ENCODE assay signal across 11 cellular contexts in the genomic region with DNA sequence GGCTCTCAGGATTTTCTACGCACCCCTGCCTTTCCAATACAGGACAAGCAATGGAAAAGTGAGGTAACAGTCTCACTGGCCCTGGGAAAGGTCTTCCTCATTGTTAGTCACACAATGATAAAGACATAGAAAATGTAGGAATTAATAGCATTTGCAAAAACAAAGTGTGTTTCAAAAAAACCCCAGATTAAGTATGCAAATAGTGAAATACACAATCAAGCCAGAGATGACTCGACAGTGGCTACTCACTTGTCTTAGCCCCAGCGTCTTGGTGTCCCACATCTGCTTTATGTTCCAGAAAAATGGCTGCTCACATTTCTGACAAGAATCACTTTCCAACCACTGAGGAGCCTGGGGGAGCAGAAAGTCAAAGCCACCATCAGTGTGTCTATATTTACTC.
DNase-seq lines count a peak whose midpoint lies in the region; ATAC-seq and TF ChIP-seq lines count a peak whose summit lies in the region.
"Had no signal": no experiment of that assay in that cellular context is flagged by ENCODE, and none has a peak within 500 bp of the region (broad histone marks: within the 10 kb centered on the region; RNA-seq: fewer than 3 reads in every experiment).

No MANE protein-coding gene starts in this region.

- H4K20me1 ChIP-seq in OCI-LY3 (ENCODE audit: insufficient read depth, low read length) = no peaks in the 10 kb centered on the region

- no peaks in the 10 kb centered on the region for H3K27me3 ChIP-seq in OCI-LY3 (ENCODE audit: low read depth, low read length)
- H3K27me3 ChIP-seq: BLaER1 treated with 17β-estradiol and CSF1 and Interleukin-3, amounts not matched to agents 10 nM and 100 nM; gastrocnemius medialis had no signal

- no peak overlapping the region for H3K4me3 ChIP-seq in OCI-LY3 (ENCODE audit: low read length)
- H3K4me3 ChIP-seq: BLaER1 treated with 17β-estradiol and CSF1 and Interleukin-3, amounts not matched to agents 10 nM and 100 nM; gastrocnemius medialis had no signal

- no peak overlapping the region for H3K9ac ChIP-seq in OCI-LY3 (ENCODE audit: low read length)
- H3K9ac ChIP-seq: BLaER1 treated with 17β-estradiol and CSF1 and Interleukin-3, amounts not matched to agents 10 nM and 100 nM had no signal

- peak overlapping the region; percentile 65 for H3K27ac ChIP-seq in OCI-LY3 (ENCODE audit: low read length)
- H3K27ac ChIP-seq: BLaER1 treated with 17β-estradiol and CSF1 and Interleukin-3, amounts not matched to agents 10 nM and 100 nM; gastrocnemius medialis had no signal

- ATAC-seq in GM18873 (IDR thresholded peaks at IDR 0.05; ENCODE audit: low FRiP score, unreplicated experiment) = peak; percentile 85
- peak; percentile 78 for ATAC-seq in HG02763 (IDR thresholded peaks at IDR 0.05; ENCODE audit: unreplicated experiment)
- ATAC-seq: gastrocnemius medialis, Panc1 had no signal

- H2AFZ ChIP-seq in OCI-LY3 (ENCODE audit: low read depth, low read length) = no peak overlapping the region

- DNase-seq in AG08395 (ENCODE audit: low spot score) (peak; percentile 43), Ammon's horn (ENCODE audit: low spot score) (no peak), HuH-7 (ENCODE audit: low spot score) (no peak), NCI-H2196 (lab: John Stamatoyannopoulos, UW; ENCODE audit: unreplicated experiment) (no peak), NCI-H2029 treated with DMSO at 0.1 percent for 48 hours (lab: John Stamatoyannopoulos, UW) (no peak)
- DNase-seq: gastrocnemius medialis had no signal

- peaks cover 26% of the 10 kb centered on the region for H3K36me3 ChIP-seq in OCI-LY3 (replicated peaks; ENCODE audit: low read depth, low read length)

- peak overlapping the region; percentile 69 for H3K4me2 ChIP-seq in OCI-LY3 (ENCODE audit: low read length)
- H3K4me2 ChIP-seq: BLaER1 treated with 17β-estradiol and CSF1 and Interleukin-3, amounts not matched to agents 10 nM and 100 nM had no signal

- no peaks in the 10 kb centered on the region for H3K79me2 ChIP-seq in OCI-LY3 (ENCODE audit: low read length)

- H3K4me1 ChIP-seq in OCI-LY3 (ENCODE audit: low read length) = peaks cover 44% of the 10 kb centered on the region
- H3K4me1 ChIP-seq: gastrocnemius medialis had no signal

- TF ChIP-seq CTCF in OCI-LY3 (IDR thresholded peaks at IDR 0.05; ENCODE audit: low read depth, low read length) = no peak

- no peaks in the 10 kb centered on the region for H3K9me3 ChIP-seq in OCI-LY3 (ENCODE audit: insufficient read depth, low read length)
- H3K9me3 ChIP-seq: gastrocnemius medialis had no signal
